ENCODE assay signal across 11 cellular contexts in the genomic region with DNA sequence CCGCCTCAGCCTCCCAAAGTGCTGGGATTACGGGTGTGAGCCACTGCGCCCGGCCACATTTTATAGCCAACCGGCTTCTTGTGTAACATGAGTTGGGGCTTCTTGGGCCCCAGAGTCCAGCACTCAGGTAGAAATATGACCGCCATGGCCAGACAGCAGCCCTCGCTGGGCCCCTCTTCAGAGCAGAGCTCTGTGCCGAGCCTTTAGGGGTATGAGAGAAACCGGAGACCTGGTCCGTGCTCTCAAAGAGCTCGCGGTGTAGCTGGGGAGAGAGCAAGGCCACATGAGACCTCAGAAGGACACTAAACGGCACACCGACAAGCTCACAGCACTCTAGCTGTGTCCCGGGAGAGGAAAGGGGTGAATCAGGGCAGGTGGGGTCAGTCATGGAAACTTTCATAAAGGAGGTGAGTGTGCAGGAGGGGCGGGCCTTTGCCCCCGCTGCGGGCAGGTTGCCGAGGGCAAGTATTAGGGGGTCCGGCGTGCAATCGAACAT. TPM values are rescaled to one million over a fixed set of nuclear protein-coding genes. Genes with fewer than 3 reads are reported as not detected.
DNase-seq lines count a peak whose midpoint lies in the region; ATAC-seq and TF ChIP-seq lines count a peak whose summit lies in the region.
"Had no signal": no experiment of that assay in that cellular context is flagged by ENCODE, and none has a peak within 500 bp of the region (broad histone marks: within the 10 kb centered on the region; RNA-seq: fewer than 3 reads in every experiment).

No MANE protein-coding gene starts in this region.

- no peak overlapping the region for H3K4me2 ChIP-seq in PC-3 (ENCODE audit: low read length)

- H2AFZ ChIP-seq in PC-3 (ENCODE audit: low read length) = no peak overlapping the region

- TF ChIP-seq CTCF in Peyer's patch (IDR thresholded peaks at IDR 0.05) = no peak
- TF ChIP-seq CTCF in endodermal cell (conservative IDR thresholded peaks at IDR 0.05) = no peak
- no peak for TF ChIP-seq CTCF in natural killer cell (IDR thresholded peaks at IDR 0.05)
- TF ChIP-seq CTCF in thyroid gland (IDR thresholded peaks at IDR 0.05) = no peak
- no peak for TF ChIP-seq CTCF in PC-3 (conservative IDR thresholded peaks at IDR 0.05; ENCODE audit: low read depth, low read length)

- 96 to 97% methylated on average over 12 to 22 of the region's 22 CpGs for WGBS in endodermal cell (ENCODE audit: insufficient coverage in 1 of 2, insufficient read length in 1 of 2), 2 experiments
- 74 to 83% methylated on average over 22 of the region's 22 CpGs for WGBS in thyroid gland, 2 donors

- intact Hi-C loops in natural killer cell (cut with micrococcal nuclease) (no loop called here), thyroid gland (cut with DNase I) (no loop called here), PC-3 (cut with micrococcal nuclease) (no loop called here)

- H3K4me3 Mint-ChIP-seq in endodermal cell (no peak overlapping the region), natural killer cell (no peak overlapping the region)

- H3K27ac Mint-ChIP-seq in endodermal cell = peak overlapping the region; percentile 56
- peak overlapping the region; percentile 79 to 85 for H3K27ac Mint-ChIP-seq in natural killer cell

- no peaks in the 10 kb centered on the region for H3K9me2 ChIP-seq in PC-3 (replicated peaks; ENCODE audit: low read length)

- peaks cover 13% of the 10 kb centered on the region for H3F3A ChIP-seq in PC-3 (ENCODE audit: low read length, unreplicated experiment)

- no peak overlapping the region for H3K4me3 ChIP-seq in Peyer's patch
- H3K4me3 ChIP-seq in endodermal cell (ENCODE audit: low read length) = no peak overlapping the region
- no peak overlapping the region for H3K4me3 ChIP-seq in thyroid gland (replicated peaks in 1 of 3)
- no peak overlapping the region for H3K4me3 ChIP-seq in PC-3 (ENCODE audit: low read length)

- H3K4me1 ChIP-seq in Peyer's patch = peaks cover 14 to 98% (median 43%) of the 10 kb centered on the region in 4 donors
- H3K4me1 ChIP-seq in endodermal cell (ENCODE audit: control insufficient read depth, insufficient read depth, low read length) = peaks cover 46% of the 10 kb centered on the region
- peaks cover 97 to 100% of the 10 kb centered on the region in 2 donors for H3K4me1 ChIP-seq in thyroid gland
- peaks cover 94% of the 10 kb centered on the region for H3K4me1 ChIP-seq in PC-3 (ENCODE audit: insufficient read depth, low read length)

- peaks cover 48% of the 10 kb centered on the region for H4K20me1 ChIP-seq in PC-3 (ENCODE audit: low read length)

- H3K27me3 Mint-ChIP-seq in endodermal cell (ENCODE audit: insufficient read depth) = no peaks in the 10 kb centered on the region
- no peaks in the 10 kb centered on the region for H3K27me3 Mint-ChIP-seq in natural killer cell (ENCODE audit: low read depth in 2 of 2)

- TF ChIP-seq POLR2A in Peyer's patch (IDR thresholded peaks at IDR 0.05) = no peak
- no peak for TF ChIP-seq POLR2A in thyroid gland (IDR thresholded peaks at IDR 0.05)

- H3K9me3 Mint-ChIP-seq in endodermal cell (no peaks in the 10 kb centered on the region), natural killer cell (no peaks in the 10 kb centered on the region)

- peaks cover 68% of the 10 kb centered on the region for H3K4me1 Mint-ChIP-seq in endodermal cell
- peaks cover 79 to 80% of the 10 kb centered on the region in 2 donors for H3K4me1 Mint-ChIP-seq in natural killer cell

- H3K9ac ChIP-seq in endodermal cell (ENCODE audit: extremely low read depth, low read length, poor library complexity, severe bottlenecking) = no peak overlapping the region
- no peak overlapping the region for H3K9ac ChIP-seq in PC-3 (ENCODE audit: low read length)

- ATAC-seq in natural killer cell = no peak
- ATAC-seq in HG03139 (IDR thresholded peaks at IDR 0.05; ENCODE audit: unreplicated experiment) = no peak
- no peak for ATAC-seq in PC-3

- H3K27ac ChIP-seq in Peyer's patch (peak overlapping the region; percentile 71 to 95 (median 84)), endodermal cell (ENCODE audit: low read depth, low read length) (no peak overlapping the region), thyroid gland (peak overlapping the region; percentile 96 to 97 (median 97)), PC-3 (ENCODE audit: low read length) (no peak overlapping the region)

- no peaks in the 10 kb centered on the region for H3K9me3 ChIP-seq in Peyer's patch
- H3K9me3 ChIP-seq in endodermal cell (ENCODE audit: control insufficient read depth, low read length) = no peaks in the 10 kb centered on the region
- no peaks in the 10 kb centered on the region for H3K9me3 ChIP-seq in thyroid gland
- no peaks in the 10 kb centered on the region for H3K9me3 ChIP-seq in PC-3 (ENCODE audit: low read length)

- CTCF ChIA-PET in PC-3 (lab: Charles Lee) = no interaction called here

- BruUV-seq in PC-3 (replicated peaks; lab: Mats Ljungman, UMichigan) = no TSS peak

- POLR2A ChIA-PET in PC-3 (lab: Charles Lee; ENCODE audit: unreplicated experiment) = no interaction called here

- peaks cover 21% of the 10 kb centered on the region for H3K36me3 Mint-ChIP-seq in endodermal cell (ENCODE audit: low read depth)
- H3K36me3 Mint-ChIP-seq in natural killer cell = no peaks in the 10 kb centered on the region

- H3K36me3 ChIP-seq in Peyer's patch (no peaks in the 10 kb centered on the region), endodermal cell (ENCODE audit: control insufficient read depth, insufficient read depth, low read length) (peaks cover 33% of the 10 kb centered on the region), thyroid gland (no peaks in the 10 kb centered on the region), PC-3 (ENCODE audit: low read depth, low read length) (peaks cover 43% of the 10 kb centered on the region)

- peaks cover 98% of the 10 kb centered on the region for H3K79me2 ChIP-seq in PC-3 (ENCODE audit: low read length)

- DNase-seq in Peyer's patch (no peak), endodermal cell (no peak), natural killer cell (no peak), thyroid gland (no peak), PC-3 (no peak), OCI-M2 (lab: John Stamatoyannopoulos, UW; ENCODE audit: unreplicated experiment) (no peak)
- no peak for DNase-seq in stimulated activated CD4-positive, alpha-beta T cell treated with anti-CD3 and anti-CD28 coated beads, Interleukin-4, amount 100 ng/mL, for 1 hour
- DNase-seq: EL, GOT3 had no signal

- H3K27me3 ChIP-seq in Peyer's patch (no peaks in the 10 kb centered on the region), endodermal cell (ENCODE audit: control insufficient read depth, insufficient read depth, low read length, poor library complexity, severe bottlenecking) (no peaks in the 10 kb centered on the region), thyroid gland (no peaks in the 10 kb centered on the region), PC-3 (ENCODE audit: low read length) (no peaks in the 10 kb centered on the region)

RNA-seq across cellular contexts. Expression of gene ACTN4, which starts 15.8 kb away (rescaled TPM):
- total RNA-seq in Peyer's patch (1,000 to 10,000 TPM in 1 of 4 donors, 100 to 1,000 TPM in 3; 360 to 1,049 (median 814) TPM), endodermal cell (100 to 1,000 TPM; 378 to 437 TPM), natural killer cell (100 to 1,000 TPM; 443 to 595 (median 541) TPM), thyroid gland (100 to 1,000 TPM; 191 to 479 (median 365) TPM), PC-3 (2014; rRNA removed) (382 and 397 TPM in 2 replicates)
- polyA plus RNA-seq in endodermal cell (2013, experiment 1 of 2) = 322 TPM
- 298 TPM for polyA plus RNA-seq in endodermal cell (2013, experiment 2 of 2)

RNA-seq across cellular contexts. Expression of gene EIF3K, which starts 44.2 kb away (rescaled TPM):
- total RNA-seq in Peyer's patch = 100 to 1,000 TPM; 314 to 442 (median 369) TPM
- 100 to 1,000 TPM; 303 to 334 TPM for total RNA-seq in endodermal cell
- 248 TPM for polyA plus RNA-seq in endodermal cell (2013, experiment 1 of 2)
- polyA plus RNA-seq in endodermal cell (2013, experiment 2 of 2) = 218 TPM
- 100 to 1,000 TPM; 232 to 262 (median 238) TPM for total RNA-seq in natural killer cell
- total RNA-seq in thyroid gland = 100 to 1,000 TPM; 205 to 504 (median 440) TPM
- 310 and 414 TPM in 2 replicates for total RNA-seq in PC-3 (2014; rRNA removed)

RNA-seq across cellular contexts. Expression of gene MAP4K1, which starts 45.5 kb away (rescaled TPM):
- total RNA-seq in Peyer's patch (100 to 1,000 TPM in 1 of 4 donors, 10 to 100 TPM in 1, 1 to 10 TPM in 2; 7.0 to 116 (median 10.4) TPM), endodermal cell (10 to 100 TPM; 12.3 to 17.8 TPM), natural killer cell (100 to 1,000 TPM; 162 to 201 (median 163) TPM), thyroid gland (1 to 10 TPM in 3 of 4 donors, under 1 TPM in 1; 0.83 to 9.7 (median 2.2) TPM), PC-3 (2014; rRNA removed) (0.63 and 2.3 TPM in 2 replicates)
- 3.8 TPM for polyA plus RNA-seq in endodermal cell (2013, experiment 1 of 2)
- 5.5 TPM for polyA plus RNA-seq in endodermal cell (2013, experiment 2 of 2)
- total RNA-seq: dermis microvascular lymphatic vessel endothelial cell had no signal

Comparison
In these comparisons a context has a peak if more than half of its experiments do, and no peak if none do; other contexts are left out.
1. H3K27ac ChIP-seq: peak in Peyer's patch (4 of 4) and thyroid gland (3 of 3); none in endodermal cell (single experiment) and PC-3 (single experiment).